ENCODE assay signal across 26 cellular contexts in genomic region chr2:206494061-206494460, GRCh38. TPM values are rescaled to one million over a fixed set of nuclear protein-coding genes. Genes with fewer than 3 reads are reported as not detected.
DNase-seq lines count a peak whose midpoint lies in the region; ATAC-seq, FAIRE-seq and TF ChIP-seq lines count a peak whose summit lies in the region.
"Had no signal": no experiment of that assay in that cellular context is flagged by ENCODE, and none has a peak within 500 bp of the region (broad histone marks: within the 10 kb centered on the region; RNA-seq: fewer than 3 reads in every experiment).

No MANE protein-coding gene starts in this region.

- H3K9me2 ChIP-seq in MM.1S (replicated peaks; ENCODE audit: insufficient read depth, low read length) = no peaks in the 10 kb centered on the region

- peak overlapping the region; percentile 33 for H3K4me2 ChIP-seq in MM.1S (ENCODE audit: low read depth, low read length)
- H3K4me2 ChIP-seq: A549; BLaER1 treated with 17β-estradiol and CSF1 and Interleukin-3, amounts not matched to agents 10 nM and 100 nM had no signal

- no peaks in the 10 kb centered on the region for H4K20me1 ChIP-seq in MM.1S (ENCODE audit: insufficient read depth, low read length)
- H4K20me1 ChIP-seq: BLaER1 treated with 17β-estradiol and CSF1 and Interleukin-3, amounts not matched to agents 10 nM and 100 nM had no signal

- H2AFZ ChIP-seq in MM.1S (ENCODE audit: low read length) = no peak overlapping the region
- H2AFZ ChIP-seq: GM23248 had no signal

- H3K9ac ChIP-seq in MM.1S (ENCODE audit: low read length) = no peak overlapping the region
- H3K9ac ChIP-seq: BLaER1 treated with 17β-estradiol and CSF1 and Interleukin-3, amounts not matched to agents 10 nM and 100 nM; GM23248 had no signal

- no peaks in the 10 kb centered on the region for H3K79me2 ChIP-seq in MM.1S (ENCODE audit: low read length)

- peak; percentile 53 for ATAC-seq in GM19351 (IDR thresholded peaks at IDR 0.05; ENCODE audit: unreplicated experiment)
- no peak for ATAC-seq in HG02642 (IDR thresholded peaks at IDR 0.05; ENCODE audit: poor library complexity, unreplicated experiment)
- no peak for ATAC-seq in HG02840 (IDR thresholded peaks at IDR 0.05; ENCODE audit: low FRiP score, unreplicated experiment)
- ATAC-seq: A549, HCT116 had no signal

- no peak overlapping the region for H3K27ac ChIP-seq in MM.1S (ENCODE audit: low read length)
- H3K27ac ChIP-seq: A549; BLaER1 treated with 17β-estradiol and CSF1 and Interleukin-3, amounts not matched to agents 10 nM and 100 nM; GM23248 had no signal

- H3K36me3 ChIP-seq in MM.1S (replicated peaks; ENCODE audit: insufficient read depth, low read length) = no peaks in the 10 kb centered on the region
- H3K36me3 ChIP-seq: BE2C; BLaER1 treated with 17β-estradiol and CSF1 and Interleukin-3, amounts not matched to agents 10 nM and 100 nM had no signal

- TF ChIP-seq POLR2A in GM12892 (IDR thresholded peaks at IDR 0.05; ENCODE audit: low read depth, low read length) (no peak), erythroblast (IDR thresholded peaks at IDR 0.05; ENCODE audit: low read length) (no peak)

- DNase-seq in GM12892 (ENCODE audit: insufficient read length) (no peak), MM.1S (peak; percentile 54), foreskin melanocyte (peak; percentile 7), erythroblast (lab: John Stamatoyannopoulos, UW) (no peak)
- DNase-seq: 8988T; ACHN; AML-193; BE2C; CD4-positive, alpha-beta T cell; CD8-positive, alpha-beta memory T cell; DMS 273 treated with DMSO at 0.1 percent for 48 hours; DMS79; EL; GDM1; H9 had no signal

- no peaks in the 10 kb centered on the region for H3K9me3 ChIP-seq in MM.1S (replicated peaks; ENCODE audit: insufficient read depth, low read length)
- H3K9me3 ChIP-seq: A549, BE2C had no signal

- no peaks in the 10 kb centered on the region for H3F3A ChIP-seq in MM.1S (ENCODE audit: insufficient read depth, low read length)

- FAIRE-seq in GM12892 (lab: Jason Lieb, UNC) = peak; percentile 5
- FAIRE-seq: A549, D721Med, GM18507, H1 had no signal

- no peaks in the 10 kb centered on the region for H3K27me3 ChIP-seq in MM.1S (replicated peaks; ENCODE audit: insufficient read depth, low read length)
- H3K27me3 ChIP-seq: BE2C; BLaER1 treated with 17β-estradiol and CSF1 and Interleukin-3, amounts not matched to agents 10 nM and 100 nM had no signal

- peaks cover 11% of the 10 kb centered on the region for H3K4me1 ChIP-seq in MM.1S (ENCODE audit: low read length)
- H3K4me1 ChIP-seq: A549; BE2C; BLaER1 treated with 17β-estradiol and CSF1 and Interleukin-3, amounts not matched to agents 10 nM and 100 nM had no signal

- no peak for TF ChIP-seq CTCF in MM.1S (IDR thresholded peaks at IDR 0.05; ENCODE audit: low read length)

- no peak overlapping the region for H3K4me3 ChIP-seq in MM.1S (ENCODE audit: low read length)
- H3K4me3 ChIP-seq: A549; BLaER1 treated with 17β-estradiol and CSF1 and Interleukin-3, amounts not matched to agents 10 nM and 100 nM; GM23248 had no signal

RNA-seq across cellular contexts. Expression of gene ADAM23, which starts 50.7 kb away (rescaled TPM):
- 23.2 TPM for polyA plus RNA-seq in GM12892 (2012; ENCODE audit: missing spikeins)
- polyA plus RNA-seq: CD14-positive monocyte; CD8-positive, alpha-beta memory T cell had no signal

Comparison
In these comparisons a context has a peak if more than half of its experiments do, and no peak if none do; other contexts are left out.
1. DNase-seq: peak in MM.1S (single experiment) and foreskin melanocyte (single experiment); none in GM12892 (single experiment) and erythroblast (0 of 2).